1 cellular context compared by ENCODE assay signal in the genomic region with DNA sequence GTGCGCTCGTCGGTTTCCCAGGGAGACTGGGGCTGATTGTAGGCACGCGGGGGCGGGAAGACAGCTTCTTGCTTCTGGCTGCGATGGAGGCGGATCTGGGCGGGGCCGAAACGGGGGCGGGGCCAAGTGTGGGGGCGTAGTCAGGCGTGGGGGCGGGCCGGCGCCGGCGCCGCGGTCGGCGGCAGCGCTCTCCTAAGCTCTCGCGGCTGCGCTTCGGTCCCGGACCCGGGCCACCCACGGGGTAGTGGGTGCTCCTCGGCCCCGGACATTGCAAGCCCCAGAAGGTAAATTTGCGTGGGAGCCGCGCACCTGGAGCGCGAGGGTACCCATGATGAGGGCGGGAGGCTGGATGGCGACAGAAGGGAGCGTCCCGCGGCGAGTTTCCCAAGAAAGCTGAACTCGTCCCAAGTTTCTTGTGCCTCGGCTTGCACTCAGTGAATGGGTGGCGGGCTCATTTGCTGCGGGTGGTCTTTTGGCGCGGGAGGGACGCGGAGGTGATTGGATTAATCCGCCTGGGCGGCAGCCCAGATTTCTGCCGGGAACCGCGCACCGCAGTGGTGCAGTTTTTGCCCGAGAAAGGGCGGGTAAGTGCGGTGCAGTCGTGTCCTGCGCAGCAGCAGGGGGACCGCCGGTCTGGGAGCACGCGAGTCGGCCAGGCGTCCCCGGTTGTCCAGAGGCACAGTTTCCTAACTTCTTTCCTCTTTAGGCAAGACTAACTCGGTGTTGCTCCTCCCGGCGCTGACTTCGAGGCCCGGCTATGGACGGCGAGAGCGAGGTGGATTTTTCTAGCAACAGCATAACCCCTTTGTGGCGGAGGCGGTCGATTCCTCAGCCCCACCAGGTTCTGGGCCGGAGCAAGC.
TF ChIP-seq lines count a peak whose summit lies in the region.

A gene with protein sequence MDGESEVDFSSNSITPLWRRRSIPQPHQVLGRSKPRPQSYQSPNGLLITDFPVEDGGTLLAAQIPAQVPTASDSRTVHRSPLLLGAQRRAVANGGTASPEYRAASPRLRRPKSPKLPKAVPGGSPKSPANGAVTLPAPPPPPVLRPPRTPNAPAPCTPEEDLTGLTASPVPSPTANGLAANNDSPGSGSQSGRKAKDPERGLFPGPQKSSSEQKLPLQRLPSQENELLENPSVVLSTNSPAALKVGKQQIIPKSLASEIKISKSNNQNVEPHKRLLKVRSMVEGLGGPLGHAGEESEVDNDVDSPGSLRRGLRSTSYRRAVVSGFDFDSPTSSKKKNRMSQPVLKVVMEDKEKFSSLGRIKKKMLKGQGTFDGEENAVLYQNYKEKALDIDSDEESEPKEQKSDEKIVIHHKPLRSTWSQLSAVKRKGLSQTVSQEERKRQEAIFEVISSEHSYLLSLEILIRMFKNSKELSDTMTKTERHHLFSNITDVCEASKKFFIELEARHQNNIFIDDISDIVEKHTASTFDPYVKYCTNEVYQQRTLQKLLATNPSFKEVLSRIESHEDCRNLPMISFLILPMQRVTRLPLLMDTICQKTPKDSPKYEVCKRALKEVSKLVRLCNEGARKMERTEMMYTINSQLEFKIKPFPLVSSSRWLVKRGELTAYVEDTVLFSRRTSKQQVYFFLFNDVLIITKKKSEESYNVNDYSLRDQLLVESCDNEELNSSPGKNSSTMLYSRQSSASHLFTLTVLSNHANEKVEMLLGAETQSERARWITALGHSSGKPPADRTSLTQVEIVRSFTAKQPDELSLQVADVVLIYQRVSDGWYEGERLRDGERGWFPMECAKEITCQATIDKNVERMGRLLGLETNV (plus strand): TSS at position 155 of the 860 bp plus-strand sequence. CDS start 603 bp downstream, at position 758.

TF ChIP-seq in HepG2, 621 proteins besides CTCF, POLR2A, EP300 and RAD21 (continued from another document and continues in another):
- TF ChIP-seq, protein P1, sequence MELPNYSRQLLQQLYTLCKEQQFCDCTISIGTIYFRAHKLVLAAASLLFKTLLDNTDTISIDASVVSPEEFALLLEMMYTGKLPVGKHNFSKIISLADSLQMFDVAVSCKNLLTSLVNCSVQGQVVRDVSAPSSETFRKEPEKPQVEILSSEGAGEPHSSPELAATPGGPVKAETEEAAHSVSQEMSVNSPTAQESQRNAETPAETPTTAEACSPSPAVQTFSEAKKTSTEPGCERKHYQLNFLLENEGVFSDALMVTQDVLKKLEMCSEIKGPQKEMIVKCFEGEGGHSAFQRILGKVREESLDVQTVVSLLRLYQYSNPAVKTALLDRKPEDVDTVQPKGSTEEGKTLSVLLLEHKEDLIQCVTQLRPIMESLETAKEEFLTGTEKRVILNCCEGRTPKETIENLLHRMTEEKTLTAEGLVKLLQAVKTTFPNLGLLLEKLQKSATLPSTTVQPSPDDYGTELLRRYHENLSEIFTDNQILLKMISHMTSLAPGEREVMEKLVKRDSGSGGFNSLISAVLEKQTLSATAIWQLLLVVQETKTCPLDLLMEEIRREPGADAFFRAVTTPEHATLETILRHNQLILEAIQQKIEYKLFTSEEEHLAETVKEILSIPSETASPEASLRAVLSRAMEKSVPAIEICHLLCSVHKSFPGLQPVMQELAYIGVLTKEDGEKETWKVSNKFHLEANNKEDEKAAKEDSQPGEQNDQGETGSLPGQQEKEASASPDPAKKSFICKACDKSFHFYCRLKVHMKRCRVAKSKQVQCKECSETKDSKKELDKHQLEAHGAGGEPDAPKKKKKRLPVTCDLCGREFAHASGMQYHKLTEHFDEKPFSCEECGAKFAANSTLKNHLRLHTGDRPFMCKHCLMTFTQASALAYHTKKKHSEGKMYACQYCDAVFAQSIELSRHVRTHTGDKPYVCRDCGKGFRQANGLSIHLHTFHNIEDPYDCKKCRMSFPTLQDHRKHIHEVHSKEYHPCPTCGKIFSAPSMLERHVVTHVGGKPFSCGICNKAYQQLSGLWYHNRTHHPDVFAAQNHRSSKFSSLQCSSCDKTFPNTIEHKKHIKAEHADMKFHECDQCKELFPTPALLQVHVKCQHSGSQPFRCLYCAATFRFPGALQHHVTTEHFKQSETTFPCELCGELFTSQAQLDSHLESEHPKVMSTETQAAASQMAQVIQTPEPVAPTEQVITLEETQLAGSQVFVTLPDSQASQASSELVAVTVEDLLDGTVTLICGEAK (IDR thresholded peaks at IDR 0.05), result no peak
- TF ChIP-seq, protein P1 (CRISPR knock-in tag; IDR thresholded peaks at IDR 0.05), result peak; percentile 41; the same call in 1 of the 2 replicates
- TF ChIP-seq, protein P2, sequence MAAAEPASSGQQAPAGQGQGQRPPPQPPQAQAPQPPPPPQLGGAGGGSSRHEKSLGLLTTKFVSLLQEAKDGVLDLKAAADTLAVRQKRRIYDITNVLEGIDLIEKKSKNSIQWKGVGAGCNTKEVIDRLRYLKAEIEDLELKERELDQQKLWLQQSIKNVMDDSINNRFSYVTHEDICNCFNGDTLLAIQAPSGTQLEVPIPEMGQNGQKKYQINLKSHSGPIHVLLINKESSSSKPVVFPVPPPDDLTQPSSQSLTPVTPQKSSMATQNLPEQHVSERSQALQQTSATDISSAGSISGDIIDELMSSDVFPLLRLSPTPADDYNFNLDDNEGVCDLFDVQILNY (CRISPR knock-in tag; conservative IDR thresholded peaks at IDR 0.05), result no peak; the same call in 1 of the 2 replicates
- no peak for TF ChIP-seq PAWR (CRISPR knock-in tag; IDR thresholded peaks at IDR 0.05; ENCODE audit: borderline replicate concordance)
- no peak for TF ChIP-seq ZNF562 (CRISPR knock-in tag; IDR thresholded peaks at IDR 0.05; ENCODE audit: borderline replicate concordance)
- TF ChIP-seq CCDC6 (CRISPR knock-in tag; IDR thresholded peaks at IDR 0.05), result no peak; the same call in 1 of the 2 replicates
- TF ChIP-seq GLI4 (CRISPR knock-in tag; IDR thresholded peaks at IDR 0.05; ENCODE audit: borderline replicate concordance), result no peak
- TF ChIP-seq, protein P3, sequence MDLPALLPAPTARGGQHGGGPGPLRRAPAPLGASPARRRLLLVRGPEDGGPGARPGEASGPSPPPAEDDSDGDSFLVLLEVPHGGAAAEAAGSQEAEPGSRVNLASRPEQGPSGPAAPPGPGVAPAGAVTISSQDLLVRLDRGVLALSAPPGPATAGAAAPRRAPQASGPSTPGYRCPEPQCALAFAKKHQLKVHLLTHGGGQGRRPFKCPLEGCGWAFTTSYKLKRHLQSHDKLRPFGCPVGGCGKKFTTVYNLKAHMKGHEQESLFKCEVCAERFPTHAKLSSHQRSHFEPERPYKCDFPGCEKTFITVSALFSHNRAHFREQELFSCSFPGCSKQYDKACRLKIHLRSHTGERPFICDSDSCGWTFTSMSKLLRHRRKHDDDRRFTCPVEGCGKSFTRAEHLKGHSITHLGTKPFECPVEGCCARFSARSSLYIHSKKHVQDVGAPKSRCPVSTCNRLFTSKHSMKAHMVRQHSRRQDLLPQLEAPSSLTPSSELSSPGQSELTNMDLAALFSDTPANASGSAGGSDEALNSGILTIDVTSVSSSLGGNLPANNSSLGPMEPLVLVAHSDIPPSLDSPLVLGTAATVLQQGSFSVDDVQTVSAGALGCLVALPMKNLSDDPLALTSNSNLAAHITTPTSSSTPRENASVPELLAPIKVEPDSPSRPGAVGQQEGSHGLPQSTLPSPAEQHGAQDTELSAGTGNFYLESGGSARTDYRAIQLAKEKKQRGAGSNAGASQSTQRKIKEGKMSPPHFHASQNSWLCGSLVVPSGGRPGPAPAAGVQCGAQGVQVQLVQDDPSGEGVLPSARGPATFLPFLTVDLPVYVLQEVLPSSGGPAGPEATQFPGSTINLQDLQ (CRISPR knock-in tag; IDR thresholded peaks at IDR 0.05), result no peak
- TF ChIP-seq ZZZ3 (CRISPR knock-in tag; IDR thresholded peaks at IDR 0.05; ENCODE audit: borderline replicate concordance), result no peak
- TF ChIP-seq, protein P4, sequence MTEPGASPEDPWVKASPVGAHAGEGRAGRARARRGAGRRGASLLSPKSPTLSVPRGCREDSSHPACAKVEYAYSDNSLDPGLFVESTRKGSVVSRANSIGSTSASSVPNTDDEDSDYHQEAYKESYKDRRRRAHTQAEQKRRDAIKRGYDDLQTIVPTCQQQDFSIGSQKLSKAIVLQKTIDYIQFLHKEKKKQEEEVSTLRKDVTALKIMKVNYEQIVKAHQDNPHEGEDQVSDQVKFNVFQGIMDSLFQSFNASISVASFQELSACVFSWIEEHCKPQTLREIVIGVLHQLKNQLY (CRISPR knock-in tag; IDR thresholded peaks at IDR 0.05), result no peak
- no peak for TF ChIP-seq ZFP36L1 (CRISPR knock-in tag; IDR thresholded peaks at IDR 0.05)
- TF ChIP-seq SRSF4 (IDR thresholded peaks at IDR 0.05; ENCODE audit: low read depth, low read length, poor library complexity, severe bottlenecking), result no peak
- no peak for TF ChIP-seq JARID2 (CRISPR knock-in tag; IDR thresholded peaks at IDR 0.05; ENCODE audit: insufficient replicate concordance)
- TF ChIP-seq ZNF468 (CRISPR knock-in tag; IDR thresholded peaks at IDR 0.05), result no peak
- TF ChIP-seq, protein P5, sequence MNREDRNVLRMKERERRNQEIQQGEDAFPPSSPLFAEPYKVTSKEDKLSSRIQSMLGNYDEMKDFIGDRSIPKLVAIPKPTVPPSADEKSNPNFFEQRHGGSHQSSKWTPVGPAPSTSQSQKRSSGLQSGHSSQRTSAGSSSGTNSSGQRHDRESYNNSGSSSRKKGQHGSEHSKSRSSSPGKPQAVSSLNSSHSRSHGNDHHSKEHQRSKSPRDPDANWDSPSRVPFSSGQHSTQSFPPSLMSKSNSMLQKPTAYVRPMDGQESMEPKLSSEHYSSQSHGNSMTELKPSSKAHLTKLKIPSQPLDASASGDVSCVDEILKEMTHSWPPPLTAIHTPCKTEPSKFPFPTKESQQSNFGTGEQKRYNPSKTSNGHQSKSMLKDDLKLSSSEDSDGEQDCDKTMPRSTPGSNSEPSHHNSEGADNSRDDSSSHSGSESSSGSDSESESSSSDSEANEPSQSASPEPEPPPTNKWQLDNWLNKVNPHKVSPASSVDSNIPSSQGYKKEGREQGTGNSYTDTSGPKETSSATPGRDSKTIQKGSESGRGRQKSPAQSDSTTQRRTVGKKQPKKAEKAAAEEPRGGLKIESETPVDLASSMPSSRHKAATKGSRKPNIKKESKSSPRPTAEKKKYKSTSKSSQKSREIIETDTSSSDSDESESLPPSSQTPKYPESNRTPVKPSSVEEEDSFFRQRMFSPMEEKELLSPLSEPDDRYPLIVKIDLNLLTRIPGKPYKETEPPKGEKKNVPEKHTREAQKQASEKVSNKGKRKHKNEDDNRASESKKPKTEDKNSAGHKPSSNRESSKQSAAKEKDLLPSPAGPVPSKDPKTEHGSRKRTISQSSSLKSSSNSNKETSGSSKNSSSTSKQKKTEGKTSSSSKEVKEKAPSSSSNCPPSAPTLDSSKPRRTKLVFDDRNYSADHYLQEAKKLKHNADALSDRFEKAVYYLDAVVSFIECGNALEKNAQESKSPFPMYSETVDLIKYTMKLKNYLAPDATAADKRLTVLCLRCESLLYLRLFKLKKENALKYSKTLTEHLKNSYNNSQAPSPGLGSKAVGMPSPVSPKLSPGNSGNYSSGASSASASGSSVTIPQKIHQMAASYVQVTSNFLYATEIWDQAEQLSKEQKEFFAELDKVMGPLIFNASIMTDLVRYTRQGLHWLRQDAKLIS (CRISPR knock-in tag; IDR thresholded peaks at IDR 0.05), result no peak
- TF ChIP-seq STAT5B (CRISPR knock-in tag; IDR thresholded peaks at IDR 0.05), result no peak
- TF ChIP-seq ZNF451 (CRISPR knock-in tag; IDR thresholded peaks at IDR 0.05), result 0 out of 2 replicates have a peak, but pooled peaks have one; percentile 48
- TF ChIP-seq ZNF777 (CRISPR knock-in tag; IDR thresholded peaks at IDR 0.05), result peak; percentile 86
- TF ChIP-seq HNRNPL (IDR thresholded peaks at IDR 0.05; ENCODE audit: low read depth, low read length), result no peak
- TF ChIP-seq, protein P6, sequence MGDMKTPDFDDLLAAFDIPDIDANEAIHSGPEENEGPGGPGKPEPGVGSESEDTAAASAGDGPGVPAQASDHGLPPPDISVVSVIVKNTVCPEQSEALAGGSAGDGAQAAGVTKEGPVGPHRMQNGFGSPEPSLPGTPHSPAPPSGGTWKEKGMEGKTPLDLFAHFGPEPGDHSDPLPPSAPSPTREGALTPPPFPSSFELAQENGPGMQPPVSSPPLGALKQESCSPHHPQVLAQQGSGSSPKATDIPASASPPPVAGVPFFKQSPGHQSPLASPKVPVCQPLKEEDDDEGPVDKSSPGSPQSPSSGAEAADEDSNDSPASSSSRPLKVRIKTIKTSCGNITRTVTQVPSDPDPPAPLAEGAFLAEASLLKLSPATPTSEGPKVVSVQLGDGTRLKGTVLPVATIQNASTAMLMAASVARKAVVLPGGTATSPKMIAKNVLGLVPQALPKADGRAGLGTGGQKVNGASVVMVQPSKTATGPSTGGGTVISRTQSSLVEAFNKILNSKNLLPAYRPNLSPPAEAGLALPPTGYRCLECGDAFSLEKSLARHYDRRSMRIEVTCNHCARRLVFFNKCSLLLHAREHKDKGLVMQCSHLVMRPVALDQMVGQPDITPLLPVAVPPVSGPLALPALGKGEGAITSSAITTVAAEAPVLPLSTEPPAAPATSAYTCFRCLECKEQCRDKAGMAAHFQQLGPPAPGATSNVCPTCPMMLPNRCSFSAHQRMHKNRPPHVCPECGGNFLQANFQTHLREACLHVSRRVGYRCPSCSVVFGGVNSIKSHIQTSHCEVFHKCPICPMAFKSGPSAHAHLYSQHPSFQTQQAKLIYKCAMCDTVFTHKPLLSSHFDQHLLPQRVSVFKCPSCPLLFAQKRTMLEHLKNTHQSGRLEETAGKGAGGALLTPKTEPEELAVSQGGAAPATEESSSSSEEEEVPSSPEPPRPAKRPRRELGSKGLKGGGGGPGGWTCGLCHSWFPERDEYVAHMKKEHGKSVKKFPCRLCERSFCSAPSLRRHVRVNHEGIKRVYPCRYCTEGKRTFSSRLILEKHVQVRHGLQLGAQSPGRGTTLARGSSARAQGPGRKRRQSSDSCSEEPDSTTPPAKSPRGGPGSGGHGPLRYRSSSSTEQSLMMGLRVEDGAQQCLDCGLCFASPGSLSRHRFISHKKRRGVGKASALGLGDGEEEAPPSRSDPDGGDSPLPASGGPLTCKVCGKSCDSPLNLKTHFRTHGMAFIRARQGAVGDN (CRISPR knock-in tag; IDR thresholded peaks at IDR 0.05), result peak; percentile 90
